28 cellular contexts compared by ENCODE assay signal in genomic region chr1:75575837-75576236, GRCh38.
"Had no signal": no experiment of that assay in that cellular context is flagged by ENCODE, and none has a peak within 500 bp of the region (broad histone marks: within the 10 kb centered on the region; RNA-seq: fewer than 3 reads in every experiment).

No MANE protein-coding gene starts in this region.

- DNase-seq: stimulated activated CD4-positive, alpha-beta T cell treated with anti-CD3 and anti-CD28 coated beads, Interleukin-2, amount 100 ng/mL, for 48 hours; stimulated activated CD4-positive, alpha-beta T cell treated with anti-CD3 and anti-CD28 coated beads, Interleukin-4, amount 100 ng/mL, for 1 hour; stimulated activated CD4-positive, alpha-beta T cell treated with anti-CD3 and anti-CD28 coated beads, Interleukin-4, amount 100 ng/mL, for 24 hours; stimulated activated CD4-positive, alpha-beta T cell treated with anti-CD3 and anti-CD28 coated beads, Interleukin-4, amount 100 ng/mL, for 4 hours; stimulated activated CD8-positive, alpha-beta memory T cell treated with anti-CD3 and anti-CD28 coated beads, Interleukin-4, amount 100 ng/mL, for 48 hours; stimulated activated naive B cell treated with anti-CD40 and anti-IgM and Interleukin-4, amounts not matched to agents 10 μg/mL and 1 μg/mL and 100 μg/mL, for 72 hours; stimulated activated naive CD4-positive, alpha-beta T cell; stimulated activated naive CD4-positive, alpha-beta T cell treated with Interleukin-2 at 50 U/mL for 16 hours; stimulated activated naive CD8-positive, alpha-beta T cell treated with anti-CD3 and anti-CD28 coated beads, Interleukin-15, amount 100 ng/mL, for 72 hours; stimulated activated naive CD8-positive, alpha-beta T cell treated with anti-CD3 and anti-CD28 coated beads, Interleukin-15, Interleukin-2, amounts not matched to agents 100 U/mL and 50 U/mL, for 24 hours; stomach; substantia nigra; testis; thyroid gland; tibial artery; transverse colon; trophoblast cell; upper lobe of right lung; uterus had no signal

- H3K27me3 Mint-ChIP-seq: type B pancreatic cell had no signal

- H3K27ac Mint-ChIP-seq: stimulated activated effector memory CD8-positive, alpha-beta T cell treated with anti-CD3 and anti-CD28 coated beads, Interleukin-12 subunit alpha, Interleukin-12 subunit beta, amount 100 ng/mL, for 72 hours; stimulated activated memory B cell treated with anti-CD40 and anti-IgM and Interleukin-4, amounts not matched to agents 10 μg/mL and 1 μg/mL and 100 μg/mL, for 72 hours; stimulated activated naive B cell treated with anti-CD40 and anti-IgM and Interleukin-4, amounts not matched to agents 10 μg/mL and 1 μg/mL and 100 μg/mL, for 72 hours; stimulated activated naive CD8-positive, alpha-beta T cell treated with anti-CD3 and anti-CD28 coated beads, Interleukin-15, amount 100 ng/mL, for 72 hours; stimulated activated naive CD8-positive, alpha-beta T cell treated with anti-CD3 and anti-CD28 coated beads, Interleukin-15, Interleukin-2, amounts not matched to agents 100 ng/mL and 50 ng/mL, for 24 hours; type B pancreatic cell had no signal

- H3K36me3 ChIP-seq: stomach, suprapubic skin, thoracic aorta, thyroid gland, tibial artery, tibial nerve, transverse colon, upper lobe of left lung, upper lobe of right lung, uterus, vagina had no signal

- H3K9me3 Mint-ChIP-seq: stimulated activated effector memory CD8-positive, alpha-beta T cell treated with anti-CD3 and anti-CD28 coated beads, Interleukin-12 subunit alpha, Interleukin-12 subunit beta, amount 100 ng/mL, for 72 hours; stimulated activated memory B cell treated with anti-CD40 and anti-IgM and Interleukin-4, amounts not matched to agents 10 μg/mL and 1 μg/mL and 100 μg/mL, for 72 hours; stimulated activated naive B cell treated with anti-CD40 and anti-IgM and Interleukin-4, amounts not matched to agents 10 μg/mL and 1 μg/mL and 100 μg/mL, for 72 hours; stimulated activated naive CD8-positive, alpha-beta T cell treated with anti-CD3 and anti-CD28 coated beads, Interleukin-15, amount 100 ng/mL, for 72 hours; stimulated activated naive CD8-positive, alpha-beta T cell treated with anti-CD3 and anti-CD28 coated beads, Interleukin-15, Interleukin-2, amounts not matched to agents 100 ng/mL and 50 ng/mL, for 24 hours; type B pancreatic cell had no signal

- H3K9me3 ChIP-seq: stomach, suprapubic skin, testis, thoracic aorta, thyroid gland, tibial artery, tibial nerve, transverse colon, upper lobe of left lung, upper lobe of right lung, uterus, vagina had no signal

- H3K36me3 Mint-ChIP-seq: stimulated activated effector memory CD8-positive, alpha-beta T cell treated with anti-CD3 and anti-CD28 coated beads, Interleukin-12 subunit alpha, Interleukin-12 subunit beta, amount 100 ng/mL, for 72 hours; stimulated activated memory B cell treated with anti-CD40 and anti-IgM and Interleukin-4, amounts not matched to agents 10 μg/mL and 1 μg/mL and 100 μg/mL, for 72 hours; stimulated activated naive B cell treated with anti-CD40 and anti-IgM and Interleukin-4, amounts not matched to agents 10 μg/mL and 1 μg/mL and 100 μg/mL, for 72 hours; type B pancreatic cell had no signal

- H3K4me1 ChIP-seq: stomach, suprapubic skin, testis, thyroid gland, tibial artery, tibial nerve, transverse colon, upper lobe of left lung, upper lobe of right lung, uterus, vagina had no signal

- ATAC-seq: stimulated activated effector memory CD8-positive, alpha-beta T cell treated with anti-CD3 and anti-CD28 coated beads, Interleukin-12 subunit alpha, Interleukin-12 subunit beta, amount 100 ng/mL, for 72 hours; stimulated activated memory B cell treated with anti-CD40 and anti-IgM and Interleukin-4, amounts not matched to agents 10 μg/mL and 1 μg/mL and 100 μg/mL, for 72 hours; stimulated activated naive B cell treated with anti-CD40 and anti-IgM and Interleukin-4, amounts not matched to agents 10 μg/mL and 1 μg/mL and 100 μg/mL, for 72 hours; stimulated activated naive CD8-positive, alpha-beta T cell treated with anti-CD3 and anti-CD28 coated beads, Interleukin-15, amount 100 ng/mL, for 72 hours; stimulated activated naive CD8-positive, alpha-beta T cell treated with anti-CD3 and anti-CD28 coated beads, Interleukin-15, Interleukin-2, amounts not matched to agents 100 U/mL and 50 U/mL, for 24 hours; upper lobe of right lung had no signal

- H3K4me1 Mint-ChIP-seq: stimulated activated effector memory CD8-positive, alpha-beta T cell treated with anti-CD3 and anti-CD28 coated beads, Interleukin-12 subunit alpha, Interleukin-12 subunit beta, amount 100 ng/mL, for 72 hours; stimulated activated memory B cell treated with anti-CD40 and anti-IgM and Interleukin-4, amounts not matched to agents 10 μg/mL and 1 μg/mL and 100 μg/mL, for 72 hours; stimulated activated naive B cell treated with anti-CD40 and anti-IgM and Interleukin-4, amounts not matched to agents 10 μg/mL and 1 μg/mL and 100 μg/mL, for 72 hours; stimulated activated naive CD8-positive, alpha-beta T cell treated with anti-CD3 and anti-CD28 coated beads, Interleukin-15, amount 100 ng/mL, for 72 hours had no signal

- H3K27ac ChIP-seq: stomach, suprapubic skin, testis, thoracic aorta, thyroid gland, tibial artery, tibial nerve, transverse colon, upper lobe of left lung, upper lobe of right lung, uterus, vagina had no signal

- H3K4me3 ChIP-seq: stomach, suprapubic skin, testis, thoracic aorta, thyroid gland, tibial artery, tibial nerve, transverse colon, upper lobe of left lung, upper lobe of right lung, uterus, vagina had no signal

- H3K4me3 Mint-ChIP-seq: stimulated activated effector memory CD8-positive, alpha-beta T cell treated with anti-CD3 and anti-CD28 coated beads, Interleukin-12 subunit alpha, Interleukin-12 subunit beta, amount 100 ng/mL, for 72 hours; stimulated activated memory B cell treated with anti-CD40 and anti-IgM and Interleukin-4, amounts not matched to agents 10 μg/mL and 1 μg/mL and 100 μg/mL, for 72 hours; stimulated activated naive B cell treated with anti-CD40 and anti-IgM and Interleukin-4, amounts not matched to agents 10 μg/mL and 1 μg/mL and 100 μg/mL, for 72 hours; stimulated activated naive CD8-positive, alpha-beta T cell treated with anti-CD3 and anti-CD28 coated beads, Interleukin-15, amount 100 ng/mL, for 72 hours; stimulated activated naive CD8-positive, alpha-beta T cell treated with anti-CD3 and anti-CD28 coated beads, Interleukin-15, Interleukin-2, amounts not matched to agents 100 ng/mL and 50 ng/mL, for 24 hours; type B pancreatic cell had no signal

- H3K27me3 ChIP-seq: stomach, suprapubic skin, testis, thyroid gland, tibial artery, tibial nerve, transverse colon, upper lobe of left lung, upper lobe of right lung, uterus, vagina had no signal
